Comparison of ENCODE assay signal across 8 cellular contexts in the genomic region with DNA sequence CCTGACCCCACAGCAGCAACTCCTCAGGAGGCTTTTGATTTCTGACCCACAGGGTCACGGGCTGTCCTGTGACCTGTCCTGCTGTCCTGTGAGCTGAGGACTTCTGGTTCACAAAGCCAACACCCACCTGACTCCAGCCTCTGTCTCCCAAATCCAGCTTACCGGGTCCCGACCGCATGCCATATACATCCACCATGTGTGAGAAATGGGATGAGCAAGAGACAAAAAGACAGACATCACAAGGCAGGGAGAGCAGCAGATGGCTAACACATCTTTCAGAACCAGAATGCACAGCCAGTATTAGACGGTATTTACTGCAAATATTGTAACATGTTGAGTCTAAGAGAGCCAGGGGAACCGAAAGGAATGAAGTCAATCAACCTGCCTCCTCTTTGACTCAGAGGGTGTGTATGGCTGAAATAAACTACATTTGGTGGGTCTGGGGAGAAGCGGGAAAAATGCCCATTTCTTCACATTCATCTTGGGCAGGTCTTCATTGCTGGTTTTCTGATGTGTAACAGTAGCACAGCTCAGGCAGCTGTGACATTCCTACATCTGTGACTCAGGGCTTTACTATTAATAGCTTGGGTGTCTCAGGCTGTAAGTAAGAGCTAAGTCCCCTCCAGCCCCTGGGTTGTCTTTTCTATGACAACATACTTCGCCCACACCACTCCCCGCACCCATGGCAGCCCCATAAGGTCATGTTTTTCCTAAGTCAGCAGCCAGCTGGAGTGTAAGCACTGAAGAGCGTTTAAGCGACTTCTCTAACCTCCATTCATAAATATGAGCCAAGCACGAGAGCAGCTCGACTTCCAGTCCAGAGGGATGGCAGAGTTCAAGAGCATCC. TPM values are rescaled to one million over a fixed set of nuclear protein-coding genes. Genes with fewer than 3 reads are reported as not detected.
A peak's percentile ranks its signal among the peaks of the same experiment; 100 is the strongest.
DNase-seq lines count a peak whose midpoint lies in the region; ATAC-seq and TF ChIP-seq lines count a peak whose summit lies in the region.

No MANE protein-coding gene starts in this region.

- H3K4me1 Mint-ChIP-seq in effector memory CD8-positive, alpha-beta T cell (ENCODE audit: low read depth in 2 of 2) = peaks cover 12 to 19% of the 10 kb centered on the region in 2 donors

- H3K9me3 Mint-ChIP-seq in effector memory CD8-positive, alpha-beta T cell = no peaks in the 10 kb centered on the region

- no peaks in the 10 kb centered on the region for H3K36me3 ChIP-seq in mucosa of descending colon (ENCODE audit: low read depth)

- H3K27me3 Mint-ChIP-seq in effector memory CD8-positive, alpha-beta T cell = peaks cover 55 to 79% of the 10 kb centered on the region in 2 donors

- peak overlapping the region; percentile 23 to 82 for H3K4me3 Mint-ChIP-seq in effector memory CD8-positive, alpha-beta T cell

- no peak overlapping the region for H3K4me3 ChIP-seq in mucosa of descending colon

- DNase-seq in MV-4-11 (lab: John Stamatoyannopoulos, UW) (peak; percentile 66), mucosa of descending colon (no peak), SHP77 (lab: John Stamatoyannopoulos, UW) (no peak), NCI-H146 (lab: John Stamatoyannopoulos, UW) (no peak)
- DNase-seq in effector memory CD8-positive, alpha-beta T cell = no peak

- no peaks in the 10 kb centered on the region for H3K4me1 ChIP-seq in mucosa of descending colon (ENCODE audit: low read depth)

- no peak overlapping the region for H3K27ac Mint-ChIP-seq in effector memory CD8-positive, alpha-beta T cell

- no peaks in the 10 kb centered on the region for H3K36me3 Mint-ChIP-seq in effector memory CD8-positive, alpha-beta T cell (ENCODE audit: insufficient read depth)

- ATAC-seq in GM18870 (IDR thresholded peaks at IDR 0.05; ENCODE audit: unreplicated experiment) (peak; percentile 39), mucosa of descending colon (peak; percentile 35), GM18520 (IDR thresholded peaks at IDR 0.05; ENCODE audit: unreplicated experiment) (no peak), GM21423 (IDR thresholded peaks at IDR 0.05; ENCODE audit: unreplicated experiment) (no peak)
- no peak for ATAC-seq in effector memory CD8-positive, alpha-beta T cell (replicated peaks)

- H3K9me3 ChIP-seq in mucosa of descending colon = no peaks in the 10 kb centered on the region

- intact Hi-C loops in mucosa of descending colon (cut with DNase I, micrococcal nuclease) = no loop called here

- TF ChIP-seq CTCF in mucosa of descending colon (IDR thresholded peaks at IDR 0.05) = no peak

RNA-seq across cellular contexts. Expression of gene ABLIM1, which starts 25.0 kb away (rescaled TPM):
- 100 to 1,000 TPM in 2 of 3 donors, 10 to 100 TPM in 1; 67.1 to 122 (median 103) TPM for total RNA-seq in mucosa of descending colon

Comparison
In these comparisons a context has a peak if more than half of its experiments do, and no peak if none do; other contexts are left out.
1. ATAC-seq: peak in GM18870 (single experiment) and mucosa of descending colon (single experiment); none in effector memory CD8-positive, alpha-beta T cell (single experiment), GM18520 (single experiment) and GM21423 (single experiment).